Comparison of ENCODE assay signal across 8 cellular contexts in the genomic region with DNA sequence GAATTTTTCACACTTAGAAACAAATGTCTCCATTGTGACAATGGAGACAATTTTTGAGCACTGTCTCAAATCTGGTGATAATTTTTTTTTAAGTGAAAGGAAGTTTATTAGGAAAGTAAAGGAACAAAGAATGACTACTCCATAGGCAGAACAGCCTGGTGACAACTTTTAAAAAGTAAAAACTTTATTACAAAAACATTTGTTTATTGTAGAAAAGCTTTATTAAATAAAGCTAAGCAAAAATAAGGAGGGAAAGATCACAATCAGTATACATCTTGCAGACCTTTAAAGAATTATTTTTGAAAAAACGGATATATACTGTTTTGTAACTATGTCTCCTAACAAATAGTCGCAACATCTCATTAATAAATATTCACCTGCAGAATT. TPM values are rescaled to one million over a fixed set of nuclear protein-coding genes. Genes with fewer than 3 reads are reported as not detected.
DNase-seq lines count a peak whose midpoint lies in the region; ATAC-seq, FAIRE-seq and TF ChIP-seq lines count a peak whose summit lies in the region.

No MANE protein-coding gene starts in this region.

- TF ChIP-seq CTCF in CD14-positive monocyte (IDR thresholded peaks at IDR 0.05) (no peak), NB4 (IDR thresholded peaks at IDR 0.05; ENCODE audit: low read depth, low read length) (no peak), H1 (IDR thresholded peaks at IDR 0.05; ENCODE audit: control extremely low read depth in 1 of 3, insufficient read depth in 1 of 3, low read depth in 1 of 3, low read length in 3 of 3) (no peak)

- no peaks in the 10 kb centered on the region for H3K27me3 ChIP-seq in H1 (replicated peaks in 1 of 4; ENCODE audit: control insufficient read depth in 3 of 4, extremely low read depth in 1 of 4, insufficient read depth in 3 of 4, low read length in 3 of 4)
- H3K27me3 ChIP-seq in neuronal stem cell (ENCODE audit: control insufficient read depth in 3 of 3, insufficient read depth in 3 of 3, low read depth in 1 of 3, low read length in 3 of 3) = no peaks in the 10 kb centered on the region

- DNase-seq in CD14-positive monocyte (ENCODE audit: low spot score) = no peak
- no peak for DNase-seq in NB4 (ENCODE audit: low read depth)
- no peak for DNase-seq in H1 (ENCODE audit: low read depth in 1 of 2, low spot score in 2 of 2)
- no peak for DNase-seq in neuronal stem cell (ENCODE audit: low spot score)
- DNase-seq in dedifferentiated amniotic fluid mesenchymal stem cell (ENCODE audit: extremely low spot score) = no peak
- DNase-seq in HPDE6-E6E7 (ENCODE audit: extremely low spot score) = no peak

- H3K4me3 Mint-ChIP-seq in CD14-positive monocyte = peak overlapping the region; percentile 95 to 98

- no peaks in the 10 kb centered on the region for H3K79me1 ChIP-seq in H1 (ENCODE audit: low read depth, low read length)
- H3K79me1 ChIP-seq in neuronal stem cell (ENCODE audit: low read depth, low read length) = no peaks in the 10 kb centered on the region

- H2AK5ac ChIP-seq in H1 (ENCODE audit: low read depth, low read length) (no peak overlapping the region), neuronal stem cell (ENCODE audit: low read depth, low read length) (no peak overlapping the region)

- POLR2A ChIA-PET in H1 (lab: Charles Lee; ENCODE audit: partially characterized antibody) = interaction anchor here (1.6 to 2.0 kb wide), 2 partner anchors 8 to 31 kb away, joined by 5 to 6 read pairs; no protein-coding TSS in a partner anchor

- H3K36me3 ChIP-seq in H1 (ENCODE audit: control insufficient read depth in 2 of 4, insufficient read depth in 4 of 4, low read length in 3 of 4) = no peaks in the 10 kb centered on the region
- no peaks in the 10 kb centered on the region for H3K36me3 ChIP-seq in neuronal stem cell (replicated peaks in 1 of 2; ENCODE audit: control insufficient read depth in 2 of 2, insufficient read depth in 2 of 2, low read length in 2 of 2)

- H3K4me1 ChIP-seq in H1 (replicated peaks in 1 of 4; ENCODE audit: control insufficient read depth in 3 of 4, insufficient read depth in 4 of 4, low read length in 3 of 4) = peaks cover 0 to under 1% (median 0%) of the 10 kb centered on the region in 4 experiments; a peak in 1 of 7 replicates
- no peaks in the 10 kb centered on the region for H3K4me1 ChIP-seq in neuronal stem cell (ENCODE audit: control insufficient read depth in 2 of 2, insufficient read depth in 1 of 2, low read depth in 1 of 2, low read length in 2 of 2)

- H3K27ac ChIP-seq in H1 (ENCODE audit: low read depth, low read length) (no peak overlapping the region), neuronal stem cell (replicated peaks; ENCODE audit: low read length) (no peak overlapping the region)

- no peak for TF ChIP-seq EP300 in H1 (IDR thresholded peaks at IDR 0.05; ENCODE audit: borderline replicate concordance in 1 of 2, low read depth in 2 of 2, low read length in 2 of 2)

- H3K9ac ChIP-seq in H1 (replicated peaks in 1 of 4; ENCODE audit: extremely low read depth in 1 of 4, low read depth in 3 of 4, low read length in 3 of 4) = no peak overlapping the region
- H3K9ac ChIP-seq in neuronal stem cell (ENCODE audit: low read depth, low read length, poor library complexity) = no peak overlapping the region

- H3K9me3 Mint-ChIP-seq in CD14-positive monocyte = no peaks in the 10 kb centered on the region

- H2BK20ac ChIP-seq in H1 (ENCODE audit: low read length) = no peak overlapping the region

- H2AFZ ChIP-seq in H1 (ENCODE audit: low read length) = no peak overlapping the region
- H2AFZ ChIP-seq in neuronal stem cell (ENCODE audit: low read length) = peak overlapping the region; percentile 50

- H3K56ac ChIP-seq in H1 (replicated peaks; ENCODE audit: insufficient read length, low read depth, low read length) = no peak overlapping the region

- WGBS in H1 (ENCODE audit: extremely low coverage in 1 of 2, insufficient coverage in 1 of 2, insufficient read length in 1 of 2, insufficient replicate concordance in 2 of 2, low coverage in 1 of 2, low lambda C conversion rate in 2 of 2, missing lambda C conversion rate in 1 of 2), 2 experiments = 66% methylated on average over 2 of the region's 2 CpGs; no CpG with 5 or more reads in 1 of the 2 experiments
- whole genome bisulfite sequencing in neuronal stem cell (ENCODE audit: extremely low coverage in 2 of 2, insufficient read length in 2 of 2, insufficient replicate concordance in 1 of 2), 2 donors = no CpG with 5 or more reads among the region's 2 CpGs

- H3K18ac ChIP-seq in H1 (ENCODE audit: extremely low read depth, low read length) = no peak overlapping the region
- no peak overlapping the region for H3K18ac ChIP-seq in neuronal stem cell (ENCODE audit: low read length)

- 0 out of 2 replicates have a peak, but pooled peaks cover under 1% of the 10 kb centered on the region for H3K23me2 ChIP-seq in H1 (ENCODE audit: low read depth, low read length)

- H2BK12ac ChIP-seq in H1 (ENCODE audit: low read depth, low read length) (no peak overlapping the region), neuronal stem cell (ENCODE audit: low read length) (no peak overlapping the region)

- no peak for FAIRE-seq in H1 (lab: Jason Lieb, UNC)

- H2BK15ac ChIP-seq in H1 (ENCODE audit: low read length) (no peak overlapping the region), neuronal stem cell (ENCODE audit: low read length) (no peak overlapping the region)

- no peak for TF ChIP-seq POLR2A in NB4 (IDR thresholded peaks at IDR 0.05; ENCODE audit: extremely low read depth, insufficient read length)
- TF ChIP-seq POLR2A in H1 (IDR thresholded peaks at IDR 0.05; ENCODE audit: control extremely low read depth in 1 of 2, low read depth in 2 of 2, low read length in 2 of 2) = no peak

- no peak for ATAC-seq in HG03460 (IDR thresholded peaks at IDR 0.05; ENCODE audit: unreplicated experiment)
- no peak for ATAC-seq in GM18498 (IDR thresholded peaks at IDR 0.05; ENCODE audit: unreplicated experiment)

- H3K27ac Mint-ChIP-seq in CD14-positive monocyte = peak overlapping the region in 5 of 7 donors; percentile 92 to 98 (median 96)

- H3K9me3 ChIP-seq in H1 (ENCODE audit: insufficient read depth in 2 of 2, low read depth in 1 of 2, low read length in 1 of 2) = no peaks in the 10 kb centered on the region
- no peaks in the 10 kb centered on the region for H3K9me3 ChIP-seq in neuronal stem cell (replicated peaks in 1 of 2; ENCODE audit: control insufficient read depth in 2 of 2, insufficient read depth in 1 of 2, low read depth in 1 of 2, low read length in 2 of 2)

- H4K5ac ChIP-seq in H1 (ENCODE audit: insufficient read length, low read depth, low read length) = no peak overlapping the region

- intact Hi-C loops in CD14-positive monocyte (cut with micrococcal nuclease) = no loop called here

- H4K91ac ChIP-seq in H1 (replicated peaks; ENCODE audit: insufficient read length, low read length) (no peak overlapping the region), neuronal stem cell (ENCODE audit: low read depth, low read length, poor library complexity) (no peak overlapping the region)

- H4K20me1 ChIP-seq in H1 (replicated peaks in 1 of 2; ENCODE audit: control insufficient read depth in 1 of 2, insufficient read depth in 2 of 2, low read length in 2 of 2) = no peaks in the 10 kb centered on the region

- no peaks in the 10 kb centered on the region for H3K79me2 ChIP-seq in H1 (ENCODE audit: control insufficient read depth in 1 of 2, insufficient read depth in 2 of 2, low read length in 2 of 2)

- peaks cover 0 to 3% of the 10 kb centered on the region in 2 donors for H3K36me3 Mint-ChIP-seq in CD14-positive monocyte

- no peak overlapping the region for H3K4ac ChIP-seq in H1 (replicated peaks; ENCODE audit: insufficient read length, low read depth, low read length)
- H3K4ac ChIP-seq in neuronal stem cell (ENCODE audit: low read length) = no peak overlapping the region

- H3K4me1 Mint-ChIP-seq in CD14-positive monocyte = peaks cover 23% of the 10 kb centered on the region

- H3K4me3 ChIP-seq in NB4 (ENCODE audit: low read depth, low read length) (peak overlapping the region; percentile 89), H1 (ENCODE audit: extremely low read depth in 1 of 4, insufficient read depth in 2 of 4, low read depth in 3 of 4, low read length in 4 of 4) (peak overlapping the region; percentile 38 to 54 (median 43); a peak in 3 of 8 replicates), neuronal stem cell (ENCODE audit: low read length in 2 of 2) (peak overlapping the region in 1 of 2 donors; percentile 60)

- no peak overlapping the region for H4K8ac ChIP-seq in H1 (ENCODE audit: extremely low read depth, insufficient read depth, low read length)
- no peak overlapping the region for H4K8ac ChIP-seq in neuronal stem cell (ENCODE audit: low read depth, low read length)

- H2BK120ac ChIP-seq in H1 (replicated peaks; ENCODE audit: low read depth, low read length) (no peak overlapping the region), neuronal stem cell (ENCODE audit: low read depth, low read length) (no peak overlapping the region)

- no peak overlapping the region for H2BK5ac ChIP-seq in H1 (ENCODE audit: low read depth, low read length)
- H2BK5ac ChIP-seq in neuronal stem cell (ENCODE audit: low read length) = no peak overlapping the region

- CTCF ChIA-PET in H1 (lab: Charles Lee; ENCODE audit: partially characterized antibody) = interaction anchor here (0.7 to 1.9 kb wide), 4 partner anchors 12 to 418 kb away, joined by 3 to 4 read pairs (median 3); no protein-coding TSS in a partner anchor

- H3K27me3 Mint-ChIP-seq in CD14-positive monocyte (ENCODE audit: low read depth in 3 of 3) = peaks cover 0 to 2% (median 0%) of the 10 kb centered on the region in 3 donors

- H3K4me2 ChIP-seq in H1 (ENCODE audit: insufficient read depth in 1 of 2, low read depth in 2 of 2, low read length in 2 of 2) = peak overlapping the region; percentile 60 to 62; a peak in 2 of 4 replicates
- no peak overlapping the region for H3K4me2 ChIP-seq in neuronal stem cell (ENCODE audit: insufficient read depth, low read length, poor library complexity, severe bottlenecking)

- TF ChIP-seq RAD21 in H1 (IDR thresholded peaks at IDR 0.05 in 1 of 2, conservative IDR thresholded peaks at IDR 0.05 in 1 of 2; ENCODE audit: low read depth in 2 of 2, low read length in 2 of 2) = no peak

- H3K14ac ChIP-seq in H1 (ENCODE audit: insufficient read length) = no peak overlapping the region
- no peak overlapping the region for H3K14ac ChIP-seq in neuronal stem cell (ENCODE audit: low read length)

- H3K23ac ChIP-seq in H1 (ENCODE audit: insufficient read length) (no peak overlapping the region), neuronal stem cell (ENCODE audit: low read depth, low read length, poor library complexity) (no peak overlapping the region)

RNA-seq across cellular contexts. Expression of a gene that starts 0.7 kb away (rescaled TPM):
- polyA plus RNA-seq in CD14-positive monocyte (1 to 10 TPM; 2.9 to 4.5 TPM), H1 (2011; rRNA removed) (0.74 and 1.3 TPM in 2 replicates)
- total RNA-seq in H1 (2021; fragmentation: NEBNext Ultra II Directional; extraction: Animal tissue kit (Norgen Biotek cat#: 25700)) = 1.7 and 2.2 TPM in 2 replicates
- polyA plus RNA-seq in H1 (2011; cell fraction: cytosol; rRNA removed) = 2.4 TPM
- polyA plus RNA-seq in H1 (2011; cell fraction: nucleus; rRNA removed) = 2.1 TPM
- 1.3 to 3.9 TPM (median 1.6 TPM) in 4 replicates for polyA plus RNA-seq in H1 (2012, experiment 1 of 2)
- 0.83 TPM for polyA plus RNA-seq in H1 (2012, experiment 2 of 2)
- polyA plus RNA-seq in H1 (2013, experiment 1 of 2) = 1.6 TPM
- 1.3 TPM for polyA plus RNA-seq in H1 (2013, experiment 2 of 2)
- 1.2 and 2.0 TPM in 2 replicates for polyA minus RNA-seq in H1 (2011; rRNA and poly(A)+ RNA removed)
- polyA minus RNA-seq in H1 (2011; cell fraction: cytosol; rRNA and poly(A)+ RNA removed) = 0.73 TPM
- polyA minus RNA-seq in H1 (2011; cell fraction: nucleus; rRNA and poly(A)+ RNA removed) = 1.2 TPM
- 2.2 TPM for polyA plus RNA-seq in neuronal stem cell (2013, experiment 1 of 2)
- 2.4 TPM for polyA plus RNA-seq in neuronal stem cell (2013, experiment 2 of 2)

RNA-seq across cellular contexts. Expression of a gene that starts 6.0 kb away (rescaled TPM):
- polyA plus RNA-seq in CD14-positive monocyte = 10 to 100 TPM; 29.6 to 33.4 TPM
- 21.0 and 24.8 TPM in 2 replicates for total RNA-seq in H1 (2021; fragmentation: NEBNext Ultra II Directional; extraction: Animal tissue kit (Norgen Biotek cat#: 25700))
- 3.1 TPM in 2 replicates for polyA plus RNA-seq in H1 (2011; rRNA removed)
- 5.7 TPM for polyA plus RNA-seq in H1 (2011; cell fraction: cytosol; rRNA removed)
- polyA plus RNA-seq in H1 (2011; cell fraction: nucleus; rRNA removed) = 8.7 TPM
- polyA plus RNA-seq in H1 (2012, experiment 1 of 2) = 10.5 to 18.3 TPM (median 12.3 TPM) in 4 replicates
- polyA plus RNA-seq in H1 (2012, experiment 2 of 2) = 1.4 TPM
- polyA plus RNA-seq in H1 (2013, experiment 1 of 2) = 14.0 TPM
- 15.3 TPM for polyA plus RNA-seq in H1 (2013, experiment 2 of 2)
- 7.8 and 18.5 TPM in 2 replicates for polyA minus RNA-seq in H1 (2011; rRNA and poly(A)+ RNA removed)
- polyA minus RNA-seq in H1 (2011; cell fraction: cytosol; rRNA and poly(A)+ RNA removed) = 4.2 TPM
- polyA minus RNA-seq in H1 (2011; cell fraction: nucleus; rRNA and poly(A)+ RNA removed) = 36.2 TPM
- 11.5 TPM for polyA plus RNA-seq in neuronal stem cell (2013, experiment 1 of 2)
- 10.1 TPM for polyA plus RNA-seq in neuronal stem cell (2013, experiment 2 of 2)
